20 cellular contexts compared by ENCODE assay signal in the genomic region with DNA sequence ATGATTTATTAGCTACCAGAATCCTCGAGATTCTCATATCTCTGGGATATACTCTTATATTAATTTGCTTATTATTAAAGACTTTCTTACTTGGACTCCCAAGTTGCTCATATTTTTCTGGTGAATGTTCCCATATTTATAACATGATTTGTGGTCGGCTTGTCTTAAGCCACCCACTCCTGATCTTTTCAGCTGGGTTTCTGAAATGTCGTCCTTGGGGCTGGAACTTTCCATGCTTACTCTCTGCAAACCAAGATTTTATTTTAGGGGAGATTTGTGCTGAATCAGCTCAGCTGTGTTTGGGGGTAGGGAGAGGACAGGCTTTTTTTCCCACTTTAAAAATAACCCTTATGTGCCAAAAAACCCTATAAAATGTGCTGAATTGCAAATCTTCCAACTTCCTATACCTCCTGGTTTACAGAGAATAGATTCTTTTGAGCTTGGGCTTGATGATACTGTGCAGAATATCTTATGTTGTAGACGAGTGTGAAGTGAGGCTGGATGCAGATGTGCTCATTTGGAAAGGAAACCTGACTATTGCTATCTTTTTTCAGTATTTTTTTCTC.
DNase-seq lines count a peak whose midpoint lies in the region; ATAC-seq and TF ChIP-seq lines count a peak whose summit lies in the region.
"Had no signal": no experiment of that assay in that cellular context is flagged by ENCODE, and none has a peak within 500 bp of the region (broad histone marks: within the 10 kb centered on the region; RNA-seq: fewer than 3 reads in every experiment).

No MANE protein-coding gene starts in this region.

- TF ChIP-seq CTCF in mammary epithelial cell (conservative IDR thresholded peaks at IDR 0.05 in 1 of 2, IDR thresholded peaks at IDR 0.05 in 1 of 2; ENCODE audit: extremely low read depth in 1 of 2, insufficient read depth in 1 of 2, low read depth in 1 of 2, low read length in 2 of 2): no peak

- H3K36me3 Mint-ChIP-seq in stimulated activated naive B cell treated with anti-CD40 and anti-IgM and Interleukin-4, amounts not matched to agents 10 μg/mL and 1 μg/mL and 100 μg/mL, for 72 hours: peaks cover 46 to 76% of the 10 kb centered on the region in 2 donors

- dilution Hi-C loops in mammary epithelial cell (cut with HindIII; ENCODE audit: low sequenced_read_pairs): no loop called here

- H3K27me3 Mint-ChIP-seq in stimulated activated naive B cell treated with anti-CD40 and anti-IgM and Interleukin-4, amounts not matched to agents 10 μg/mL and 1 μg/mL and 100 μg/mL, for 72 hours: no peaks in the 10 kb centered on the region
- H3K27me3 Mint-ChIP-seq: B cell; CD4-positive, CD25-positive, alpha-beta regulatory T cell had no signal

- H3K4me3 ChIP-seq in trophoblast cell (ENCODE audit: low read depth, low read length) (no peak overlapping the region), mammary epithelial cell (replicated peaks in 1 of 3; ENCODE audit: insufficient read depth in 1 of 3, low read depth in 2 of 3, low read length in 3 of 3) (no peak overlapping the region)

- H2BK5ac ChIP-seq in trophoblast cell (ENCODE audit: low read depth, low read length, poor library complexity): no peak overlapping the region

- H3K9me3 ChIP-seq in trophoblast cell (ENCODE audit: insufficient read depth, low read depth, low read length) (no peaks in the 10 kb centered on the region), mammary epithelial cell (replicated peaks; ENCODE audit: insufficient read depth, low read length) (no peaks in the 10 kb centered on the region)

- H3K27ac Mint-ChIP-seq in stimulated activated naive B cell treated with anti-CD40 and anti-IgM and Interleukin-4, amounts not matched to agents 10 μg/mL and 1 μg/mL and 100 μg/mL, for 72 hours: peak overlapping the region; percentile 57
- H3K27ac Mint-ChIP-seq: B cell; CD4-positive, CD25-positive, alpha-beta regulatory T cell had no signal

- H3K79me1 ChIP-seq in trophoblast cell (ENCODE audit: low read length): no peaks in the 10 kb centered on the region

- BruUV-seq in mammary epithelial cell (replicated peaks; lab: Mats Ljungman, UMichigan): no TSS peak

- peak; percentile 61 for DNase-seq in RPMI8226
- peak; percentile 51 for DNase-seq in myocyte (ENCODE audit: low read depth)
- no peak for DNase-seq in stimulated activated naive B cell treated with anti-CD40 and anti-IgM and Interleukin-4, amounts not matched to agents 10 μg/mL and 1 μg/mL and 100 μg/mL, for 72 hours
- DNase-seq in COR-L47 (lab: John Stamatoyannopoulos, UW): no peak
- DNase-seq in trophoblast cell: no peak
- DNase-seq in mammary epithelial cell: no peak
- DNase-seq: CD4-positive, CD25-positive, alpha-beta regulatory T cell; DMS79; KG1; NCI-H1048; NCI-H146; NCI-H2227 treated with DMSO at 0.1 percent for 48 hours; NCI-H524; Right ventricle myocardium superior had no signal

- H3K9ac ChIP-seq in trophoblast cell (ENCODE audit: low read length) (no peak overlapping the region), mammary epithelial cell (ENCODE audit: insufficient read depth, low read length) (no peak overlapping the region)

- no peak overlapping the region for H3K18ac ChIP-seq in trophoblast cell (ENCODE audit: low read length)

- H3K4me2 ChIP-seq in trophoblast cell (ENCODE audit: low read length): no peak overlapping the region
- no peak overlapping the region for H3K4me2 ChIP-seq in mammary epithelial cell (ENCODE audit: insufficient read depth, low read depth, low read length)

- no peaks in the 10 kb centered on the region for H3K9me3 Mint-ChIP-seq in stimulated activated naive B cell treated with anti-CD40 and anti-IgM and Interleukin-4, amounts not matched to agents 10 μg/mL and 1 μg/mL and 100 μg/mL, for 72 hours
- H3K9me3 Mint-ChIP-seq: CD4-positive, CD25-positive, alpha-beta regulatory T cell had no signal

- in situ Hi-C loops in mammary epithelial cell (cut with MboI; ENCODE audit: low sequenced_read_pairs in 2 of 2): no loop called here

- H3K4me1 Mint-ChIP-seq in stimulated activated naive B cell treated with anti-CD40 and anti-IgM and Interleukin-4, amounts not matched to agents 10 μg/mL and 1 μg/mL and 100 μg/mL, for 72 hours: peaks cover 28 to 50% of the 10 kb centered on the region in 2 donors

- ATAC-seq in stimulated activated naive B cell treated with anti-CD40 and anti-IgM and Interleukin-4, amounts not matched to agents 10 μg/mL and 1 μg/mL and 100 μg/mL, for 72 hours (replicated peaks): no peak
- ATAC-seq: HCT116, Panc1, SK-N-SH treated with all-trans-retinoic acid at 6 μM for 48 hours had no signal

- H2BK120ac ChIP-seq in trophoblast cell (ENCODE audit: insufficient read depth, low read length, poor library complexity): no peak overlapping the region

- no peak overlapping the region for H4K91ac ChIP-seq in trophoblast cell (ENCODE audit: low read depth, low read length)

- no peak overlapping the region for H3K4me3 Mint-ChIP-seq in stimulated activated naive B cell treated with anti-CD40 and anti-IgM and Interleukin-4, amounts not matched to agents 10 μg/mL and 1 μg/mL and 100 μg/mL, for 72 hours
- H3K4me3 Mint-ChIP-seq: B cell; CD4-positive, CD25-positive, alpha-beta regulatory T cell had no signal

- H3K4me1 ChIP-seq in trophoblast cell (ENCODE audit: control insufficient read depth in 1 of 2, insufficient read depth in 2 of 2, low read length in 2 of 2): peaks cover 0 to 4% of the 10 kb centered on the region in 2 experiments
- peaks cover 4% of the 10 kb centered on the region for H3K4me1 ChIP-seq in mammary epithelial cell (ENCODE audit: insufficient read depth, low read length)

- no peak overlapping the region for H4K8ac ChIP-seq in trophoblast cell (ENCODE audit: low read depth, low read length)

- CTCF ChIA-PET in mammary epithelial cell (lab: Charles Lee; ENCODE audit: low non-redundant PET): no interaction called here

- no peak overlapping the region for H2BK12ac ChIP-seq in trophoblast cell (ENCODE audit: low read length)

- H3K23ac ChIP-seq in trophoblast cell (ENCODE audit: low read length): no peak overlapping the region

- no peaks in the 10 kb centered on the region for H3K79me2 ChIP-seq in trophoblast cell (ENCODE audit: control insufficient read depth, insufficient read depth, low read length, poor library complexity)
- peaks cover 90% of the 10 kb centered on the region for H3K79me2 ChIP-seq in mammary epithelial cell (ENCODE audit: insufficient read depth, low read length)

- intact Hi-C loops in mammary epithelial cell (cut with micrococcal nuclease): no loop called here

- H2AK5ac ChIP-seq in trophoblast cell (ENCODE audit: low read length): no peak overlapping the region

- H4K12ac ChIP-seq in trophoblast cell (ENCODE audit: low read depth, low read length): no peak overlapping the region

- WGBS in trophoblast cell (ENCODE audit: extremely low coverage, insufficient coverage, insufficient read length): no CpG with 5 or more reads among the region's 4 CpGs
- WGBS in mammary epithelial cell (ENCODE audit: low coverage, missing lambda C conversion rate): 77% methylated on average over 4 of the region's 4 CpGs

- H3K27me3 ChIP-seq in trophoblast cell (ENCODE audit: insufficient read depth, low read length) (no peaks in the 10 kb centered on the region), mammary epithelial cell (ENCODE audit: insufficient read depth, low read length) (no peaks in the 10 kb centered on the region)

- H3K27ac ChIP-seq in cingulate gyrus (ENCODE audit: low read depth, low read length) (peak overlapping the region; percentile 29), trophoblast cell (ENCODE audit: low read depth, low read length) (no peak overlapping the region), mammary epithelial cell (ENCODE audit: insufficient read depth, low read depth, low read length) (no peak overlapping the region)
- H3K27ac ChIP-seq: HL-60 had no signal

- no peak overlapping the region for H3K14ac ChIP-seq in trophoblast cell (ENCODE audit: low read length)

- H3K4ac ChIP-seq in trophoblast cell (ENCODE audit: low read depth, low read length): no peak overlapping the region

- H2AFZ ChIP-seq in trophoblast cell (ENCODE audit: insufficient read depth, low read length, poor library complexity): no peak overlapping the region
- no peak overlapping the region for H2AFZ ChIP-seq in mammary epithelial cell (ENCODE audit: low read depth, low read length)

- peaks cover 0 to 3% of the 10 kb centered on the region in 2 experiments for H3K36me3 ChIP-seq in trophoblast cell (ENCODE audit: control insufficient read depth in 1 of 2, insufficient read depth in 2 of 2, low read length in 2 of 2)
- no peaks in the 10 kb centered on the region for H3K36me3 ChIP-seq in mammary epithelial cell (ENCODE audit: insufficient read depth, low read length)

- H4K20me1 ChIP-seq in mammary epithelial cell (ENCODE audit: insufficient read depth, low read length): peaks cover 4% of the 10 kb centered on the region

Comparison
In these comparisons a context has a peak if more than half of its experiments do, and no peak if none do; other contexts are left out.
1. DNase-seq: peak in RPMI8226 (single experiment) and myocyte (single experiment); none in stimulated activated naive B cell treated with anti-CD40 and anti-IgM and Interleukin-4, amounts not matched to agents 10 μg/mL and 1 μg/mL and 100 μg/mL, for 72 hours (single experiment), COR-L47 (single experiment), trophoblast cell (0 of 2) and mammary epithelial cell (single experiment).